Comparison of ENCODE assay signal across 10 cellular contexts in the genomic region with DNA sequence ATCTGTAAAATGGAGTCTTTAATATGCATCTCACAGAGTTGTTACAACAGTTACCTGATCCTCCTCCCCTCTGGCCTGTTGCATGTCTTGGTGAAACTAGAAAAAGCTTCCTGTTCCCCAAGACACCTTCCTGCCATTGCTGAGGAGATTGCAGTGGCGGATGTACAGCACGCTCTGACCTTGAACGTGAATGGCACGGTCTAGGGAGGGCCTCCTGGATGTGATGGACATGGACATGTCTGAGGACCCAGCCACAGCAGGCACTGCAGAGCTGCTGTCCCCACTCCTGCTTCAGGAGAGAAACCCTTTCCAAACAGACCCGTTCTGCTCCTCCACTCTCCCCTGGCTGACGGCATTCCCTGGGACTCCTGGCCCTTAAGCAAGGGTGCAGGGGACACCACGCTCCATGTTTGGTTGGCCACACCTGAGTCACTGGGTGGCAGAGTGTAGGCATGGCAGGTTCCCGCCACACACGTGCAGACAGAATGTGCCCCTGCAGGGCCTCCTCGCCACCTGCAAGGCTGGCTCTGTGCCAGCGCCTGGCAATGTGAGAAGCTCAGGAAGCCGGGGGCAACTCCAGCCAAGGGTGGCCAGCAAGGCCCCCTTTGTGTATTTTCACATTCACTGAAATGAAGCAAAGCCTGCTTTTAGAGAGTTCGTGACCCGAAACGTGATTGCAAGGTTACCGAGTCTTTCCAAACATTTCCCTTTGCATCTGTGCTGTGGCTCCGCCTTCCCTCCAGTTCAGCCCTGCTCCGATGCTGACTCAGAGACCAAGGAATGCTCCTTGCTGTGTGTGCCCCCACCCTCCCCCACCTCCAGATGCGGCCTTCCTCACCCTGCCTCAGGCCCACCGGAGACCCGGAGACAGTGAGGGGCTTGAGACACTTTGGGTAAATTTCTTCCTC. TPM values are rescaled to one million over a fixed set of nuclear protein-coding genes. Genes with fewer than 3 reads are reported as not detected.
A peak's percentile ranks its signal among the peaks of the same experiment; 100 is the strongest.
DNase-seq lines count a peak whose midpoint lies in the region; ATAC-seq and TF ChIP-seq lines count a peak whose summit lies in the region.
"Had no signal": no experiment of that assay in that cellular context is flagged by ENCODE, and none has a peak within 500 bp of the region (broad histone marks: within the 10 kb centered on the region; RNA-seq: fewer than 3 reads in every experiment).

No MANE protein-coding gene starts in this region.

- POLR2A ChIA-PET in CD8-positive, alpha-beta memory T cell (lab: Charles Lee) = no interaction called here

- H3K4me3 Mint-ChIP-seq in activated T-cell treated with anti-CD3 and anti-CD28 coated beads, Interleukin-2, amount 50 U/mL, for 24 hours = no peak overlapping the region
- no peak overlapping the region for H3K4me3 Mint-ChIP-seq in activated T-cell treated with anti-CD3 and anti-CD28 coated beads, Interleukin-2, amount 50 U/mL, for 72 hours
- H3K4me3 Mint-ChIP-seq in progenitor cell of endocrine pancreas (ENCODE audit: low read depth) = no peak overlapping the region
- no peak overlapping the region for H3K4me3 Mint-ChIP-seq in CD8-positive, alpha-beta memory T cell
- H3K4me3 Mint-ChIP-seq: CD8-positive, alpha-beta T cell had no signal

- TF ChIP-seq CTCF in RWPE2 (IDR thresholded peaks at IDR 0.05; ENCODE audit: poor library complexity, severe bottlenecking) = no peak
- no peak for TF ChIP-seq CTCF in progenitor cell of endocrine pancreas (IDR thresholded peaks at IDR 0.05; ENCODE audit: unreplicated experiment)

- no peaks in the 10 kb centered on the region for H3K27me3 ChIP-seq in RWPE2 (ENCODE audit: insufficient read depth, poor library complexity, severe bottlenecking)
- no peaks in the 10 kb centered on the region for H3K27me3 ChIP-seq in CD8-positive, alpha-beta memory T cell (ENCODE audit: insufficient read depth, low read length, poor library complexity, severe bottlenecking)
- H3K27me3 ChIP-seq: right lobe of liver had no signal

- peak; percentile 15 for DNase-seq in activated T-cell treated with anti-CD3 and anti-CD28 coated beads, Interleukin-2, amount 50 U/mL, for 24 hours
- DNase-seq in activated T-cell treated with anti-CD3 and anti-CD28 coated beads, Interleukin-2, amount 50 U/mL, for 72 hours = no peak
- DNase-seq in RWPE2 (ENCODE audit: low spot score) = peak; percentile 86
- DNase-seq in glomerular endothelial cell (ENCODE audit: extremely low read depth, low read depth, low spot score) = peak; percentile 29
- DNase-seq in progenitor cell of endocrine pancreas (ENCODE audit: low spot score, unreplicated experiment) = no peak
- DNase-seq in CD8-positive, alpha-beta memory T cell = no peak
- DNase-seq in NK-92 (lab: John Stamatoyannopoulos, UW; ENCODE audit: unreplicated experiment) = no peak

- H3K36me3 ChIP-seq in RWPE2 (ENCODE audit: low read depth) = no peaks in the 10 kb centered on the region
- H3K36me3 ChIP-seq in CD8-positive, alpha-beta memory T cell (ENCODE audit: insufficient read depth, low read length) = no peaks in the 10 kb centered on the region
- H3K36me3 ChIP-seq: right lobe of liver had no signal

- H3K4me3 ChIP-seq in RWPE2 (ENCODE audit: severe bottlenecking) = no peak overlapping the region
- H3K4me3 ChIP-seq in CD8-positive, alpha-beta memory T cell (ENCODE audit: low read length) = no peak overlapping the region
- H3K4me3 ChIP-seq: right lobe of liver had no signal

- H3K36me3 Mint-ChIP-seq in activated T-cell treated with anti-CD3 and anti-CD28 coated beads, Interleukin-2, amount 50 U/mL, for 24 hours (ENCODE audit: low read depth) = no peaks in the 10 kb centered on the region
- no peaks in the 10 kb centered on the region for H3K36me3 Mint-ChIP-seq in activated T-cell treated with anti-CD3 and anti-CD28 coated beads, Interleukin-2, amount 50 U/mL, for 72 hours (ENCODE audit: insufficient read depth in 2 of 2)
- H3K36me3 Mint-ChIP-seq in progenitor cell of endocrine pancreas (ENCODE audit: insufficient read depth) = peaks cover 2% of the 10 kb centered on the region
- H3K36me3 Mint-ChIP-seq in CD8-positive, alpha-beta memory T cell = no peaks in the 10 kb centered on the region
- H3K36me3 Mint-ChIP-seq: CD8-positive, alpha-beta T cell had no signal

- peak overlapping the region; percentile 23 for H3K27ac ChIP-seq in RWPE2 (ENCODE audit: poor library complexity, severe bottlenecking)
- no peak overlapping the region for H3K27ac ChIP-seq in CD8-positive, alpha-beta memory T cell (ENCODE audit: low read depth, low read length)
- H3K27ac ChIP-seq: right lobe of liver had no signal

- H3K27ac Mint-ChIP-seq in activated T-cell treated with anti-CD3 and anti-CD28 coated beads, Interleukin-2, amount 50 U/mL, for 24 hours = no peak overlapping the region
- H3K27ac Mint-ChIP-seq in activated T-cell treated with anti-CD3 and anti-CD28 coated beads, Interleukin-2, amount 50 U/mL, for 72 hours = no peak overlapping the region
- peak overlapping the region; percentile 93 for H3K27ac Mint-ChIP-seq in progenitor cell of endocrine pancreas
- no peak overlapping the region for H3K27ac Mint-ChIP-seq in CD8-positive, alpha-beta memory T cell
- H3K27ac Mint-ChIP-seq: CD8-positive, alpha-beta T cell had no signal

- H3K4me1 ChIP-seq in RWPE2 (ENCODE audit: insufficient read depth, poor library complexity, severe bottlenecking) = peaks cover 17% of the 10 kb centered on the region
- no peaks in the 10 kb centered on the region for H3K4me1 ChIP-seq in CD8-positive, alpha-beta memory T cell (ENCODE audit: insufficient read depth, low read length)
- H3K4me1 ChIP-seq: right lobe of liver had no signal

- no peaks in the 10 kb centered on the region for H3K9me3 ChIP-seq in RWPE2 (ENCODE audit: severe bottlenecking)
- H3K9me3 ChIP-seq in CD8-positive, alpha-beta memory T cell (ENCODE audit: low read length) = no peaks in the 10 kb centered on the region

- CTCF ChIA-PET in CD8-positive, alpha-beta memory T cell (lab: Charles Lee) = no interaction called here

- H3K9me3 Mint-ChIP-seq in activated T-cell treated with anti-CD3 and anti-CD28 coated beads, Interleukin-2, amount 50 U/mL, for 24 hours = peaks cover 6% of the 10 kb centered on the region
- peaks cover 0 to 5% of the 10 kb centered on the region in 2 donors for H3K9me3 Mint-ChIP-seq in activated T-cell treated with anti-CD3 and anti-CD28 coated beads, Interleukin-2, amount 50 U/mL, for 72 hours
- peaks cover 11% of the 10 kb centered on the region for H3K9me3 Mint-ChIP-seq in progenitor cell of endocrine pancreas (ENCODE audit: low read depth)
- peaks cover 0 to 16% (median 0%) of the 10 kb centered on the region in 5 donors for H3K9me3 Mint-ChIP-seq in CD8-positive, alpha-beta memory T cell

- H3K27me3 Mint-ChIP-seq in activated T-cell treated with anti-CD3 and anti-CD28 coated beads, Interleukin-2, amount 50 U/mL, for 24 hours = peaks cover 10% of the 10 kb centered on the region
- no peaks in the 10 kb centered on the region for H3K27me3 Mint-ChIP-seq in activated T-cell treated with anti-CD3 and anti-CD28 coated beads, Interleukin-2, amount 50 U/mL, for 72 hours (ENCODE audit: low read depth)
- H3K27me3 Mint-ChIP-seq in progenitor cell of endocrine pancreas = peaks cover 2% of the 10 kb centered on the region
- peaks cover 8% of the 10 kb centered on the region in 2 donors for H3K27me3 Mint-ChIP-seq in CD8-positive, alpha-beta memory T cell

- ATAC-seq in activated T-cell treated with anti-CD3 and anti-CD28 coated beads, Interleukin-2, amount 50 U/mL, for 72 hours (replicated peaks in 1 of 2) = no peak
- ATAC-seq in RWPE2 (ENCODE audit: low read depth) (peak; percentile 98), HG03175 (IDR thresholded peaks at IDR 0.05; ENCODE audit: unreplicated experiment) (no peak)
- ATAC-seq: CD8-positive, alpha-beta T cell had no signal

- H3K4me1 Mint-ChIP-seq in activated T-cell treated with anti-CD3 and anti-CD28 coated beads, Interleukin-2, amount 50 U/mL, for 24 hours (ENCODE audit: low read depth) = no peaks in the 10 kb centered on the region
- no peaks in the 10 kb centered on the region for H3K4me1 Mint-ChIP-seq in activated T-cell treated with anti-CD3 and anti-CD28 coated beads, Interleukin-2, amount 50 U/mL, for 72 hours (ENCODE audit: low read depth)
- H3K4me1 Mint-ChIP-seq in progenitor cell of endocrine pancreas (ENCODE audit: low read depth) = peaks cover 15% of the 10 kb centered on the region
- H3K4me1 Mint-ChIP-seq in CD8-positive, alpha-beta memory T cell = no peaks in the 10 kb centered on the region

RNA-seq across cellular contexts. Expression of a gene that starts 46.0 kb away (rescaled TPM):
- total RNA-seq in activated T-cell treated with anti-CD3 and anti-CD28 coated beads, Interleukin-2, amount 50 U/mL, for 72 hours = not detected
- total RNA-seq in glomerular endothelial cell (62.7 and 74.5 TPM in 2 replicates), progenitor cell of endocrine pancreas (0.69 and 0.86 TPM in 2 replicates)
- total RNA-seq in CD8-positive, alpha-beta memory T cell = not detected
- not detected for polyA plus RNA-seq in CD8-positive, alpha-beta memory T cell
- total RNA-seq: CD8-positive, alpha-beta T cell had no signal

Comparison
In these comparisons a context has a peak if more than half of its experiments do, and no peak if none do; other contexts are left out.
1. DNase-seq: peak in activated T-cell treated with anti-CD3 and anti-CD28 coated beads, Interleukin-2, amount 50 U/mL, for 24 hours (single experiment), RWPE2 (single experiment) and glomerular endothelial cell (single experiment); none in activated T-cell treated with anti-CD3 and anti-CD28 coated beads, Interleukin-2, amount 50 U/mL, for 72 hours (0 of 2), progenitor cell of endocrine pancreas (single experiment), CD8-positive, alpha-beta memory T cell (0 of 5) and NK-92 (single experiment).
2. RNA of a gene that starts 46.0 kb away (total RNA-seq): 62.7 to 74.5 TPM in glomerular endothelial cell; 0.69 to 0.86 TPM in progenitor cell of endocrine pancreas, not detected in CD8-positive, alpha-beta memory T cell and not detected in activated T-cell treated with anti-CD3 and anti-CD28 coated beads, Interleukin-2, amount 50 U/mL, for 72 hours; every median in the first group is over 10 times any median in the second.